ENCODE assay signal across 8 cellular contexts in genomic region chr10:32348297-32349198, GRCh38. TPM values are rescaled to one million over a fixed set of nuclear protein-coding genes. Genes with fewer than 3 reads are reported as not detected.
DNase-seq lines count a peak whose midpoint lies in the region; ATAC-seq and TF ChIP-seq lines count a peak whose summit lies in the region.

No MANE protein-coding gene starts in this region.

- TF ChIP-seq CTCF in SU-DHL-6 (IDR thresholded peaks at IDR 0.05; ENCODE audit: insufficient read depth, low read length, poor library complexity, severe bottlenecking) (no peak), esophagus muscularis mucosa (IDR thresholded peaks at IDR 0.05) (no peak), smooth muscle cell (IDR thresholded peaks at IDR 0.05; ENCODE audit: borderline replicate concordance, insufficient read depth, poor library complexity, severe bottlenecking) (no peak)

- intact Hi-C loops in esophagus muscularis mucosa (cut with DNase I): loop anchor here (5.0 to 10.0 kb wide), 3 partner anchors 91 to 291 kb away; partner anchors contain the start of gene KIF5B

- H3K27me3 ChIP-seq in SU-DHL-6 (ENCODE audit: low read length) (no peaks in the 10 kb centered on the region), esophagus muscularis mucosa (peaks cover 0 to 6% (median 0%) of the 10 kb centered on the region in 4 donors), smooth muscle cell (ENCODE audit: low read depth) (no peaks in the 10 kb centered on the region)

- TF ChIP-seq EP300 in esophagus muscularis mucosa (IDR thresholded peaks at IDR 0.05): no peak

- peaks cover 4% of the 10 kb centered on the region; the same call in 1 of the 2 replicates for H4K20me1 ChIP-seq in SU-DHL-6 (ENCODE audit: low read depth, low read length)
- H4K20me1 ChIP-seq in smooth muscle cell (ENCODE audit: low read depth): peaks cover 75% of the 10 kb centered on the region

- H3K36me3 ChIP-seq in SU-DHL-6 (ENCODE audit: low read length) (peaks cover 7% of the 10 kb centered on the region; the same call in 1 of the 2 replicates), esophagus muscularis mucosa (peaks cover 0 to 12% (median 0%) of the 10 kb centered on the region in 4 donors), smooth muscle cell (ENCODE audit: low read depth) (no peaks in the 10 kb centered on the region)

- peak overlapping the region; percentile 75 for H3K4me3 Mint-ChIP-seq in T-helper 1 cell treated with Interleukin-12 subunit alpha and Interleukin-12 subunit beta and Interleukin-4 antibody, amounts not matched to agents 30 μg/mL and 1 μg/mL, for 36 hours

- peak overlapping the region; percentile 62 for H3K27ac Mint-ChIP-seq in T-helper 1 cell treated with Interleukin-12 subunit alpha and Interleukin-12 subunit beta and Interleukin-4 antibody, amounts not matched to agents 30 μg/mL and 1 μg/mL, for 36 hours

- H3F3A ChIP-seq in SU-DHL-6 (ENCODE audit: insufficient read depth): peaks cover 10% of the 10 kb centered on the region
- no peaks in the 10 kb centered on the region for H3F3A ChIP-seq in smooth muscle cell (ENCODE audit: low read depth)

- 79% methylated on average over 18 of the region's 18 CpGs for WGBS in esophagus muscularis mucosa
- 52% methylated on average over 18 of the region's 18 CpGs for WGBS in smooth muscle cell (ENCODE audit: low lambda C conversion rate)

- H3K9ac ChIP-seq in SU-DHL-6 (ENCODE audit: low read length) (peak overlapping the region; percentile 100), smooth muscle cell (ENCODE audit: low read depth) (no peak overlapping the region)

- H3K9me3 ChIP-seq in SU-DHL-6 (ENCODE audit: insufficient read depth, low read length) (no peaks in the 10 kb centered on the region), esophagus muscularis mucosa (no peaks in the 10 kb centered on the region), smooth muscle cell (replicated peaks; ENCODE audit: low read depth) (no peaks in the 10 kb centered on the region)

- H3K27ac ChIP-seq in SU-DHL-6 (ENCODE audit: low read depth, low read length) (peak overlapping the region; percentile 25), esophagus muscularis mucosa (replicated peaks in 1 of 4) (peak overlapping the region in 2 of 4 donors; percentile 7 to 99), smooth muscle cell (ENCODE audit: low read depth) (peak overlapping the region; percentile 52)

- H3K9me3 Mint-ChIP-seq in T-helper 1 cell treated with Interleukin-12 subunit alpha and Interleukin-12 subunit beta and Interleukin-4 antibody, amounts not matched to agents 30 μg/mL and 1 μg/mL, for 36 hours: no peaks in the 10 kb centered on the region

- DNase-seq in T-helper 1 cell (no peak), esophagus muscularis mucosa (ENCODE audit: extremely low spot score) (no peak), smooth muscle cell (lab: John Stamatoyannopoulos, UW; ENCODE audit: unreplicated experiment) (no peak), H4 (ENCODE audit: low spot score) (no peak)
- DNase-seq in stimulated activated CD4-positive, alpha-beta T cell treated with anti-CD3 and anti-CD28 coated beads, Interleukin-4, amount 100 ng/mL, for 1 hour: no peak

- H3K9me2 ChIP-seq in SU-DHL-6 (replicated peaks; ENCODE audit: insufficient read depth, low read length): no peaks in the 10 kb centered on the region

- H3K4me1 ChIP-seq in esophagus muscularis mucosa: peaks cover 45 to 81% (median 72%) of the 10 kb centered on the region in 4 donors
- H3K4me1 ChIP-seq in smooth muscle cell (ENCODE audit: low read depth): peaks cover 16% of the 10 kb centered on the region

- H3K4me1 Mint-ChIP-seq in T-helper 1 cell treated with Interleukin-12 subunit alpha and Interleukin-12 subunit beta and Interleukin-4 antibody, amounts not matched to agents 30 μg/mL and 1 μg/mL, for 36 hours (ENCODE audit: low read depth): peaks cover 47% of the 10 kb centered on the region

- H3K36me3 Mint-ChIP-seq in T-helper 1 cell treated with Interleukin-12 subunit alpha and Interleukin-12 subunit beta and Interleukin-4 antibody, amounts not matched to agents 30 μg/mL and 1 μg/mL, for 36 hours (ENCODE audit: low read depth): peaks cover 18% of the 10 kb centered on the region

- H3K4me2 ChIP-seq in SU-DHL-6 (ENCODE audit: low read depth, low read length, poor library complexity, severe bottlenecking) (peak overlapping the region; percentile 81), smooth muscle cell (peak overlapping the region; percentile 96)

- H3K79me2 ChIP-seq in SU-DHL-6 (ENCODE audit: insufficient read depth, low read length): peaks cover 46% of the 10 kb centered on the region
- peaks cover 74% of the 10 kb centered on the region for H3K79me2 ChIP-seq in smooth muscle cell (ENCODE audit: low read depth)

- TF ChIP-seq POLR2A in esophagus muscularis mucosa (IDR thresholded peaks at IDR 0.05; ENCODE audit: low read depth): no peak

- no peaks in the 10 kb centered on the region for H3K27me3 Mint-ChIP-seq in T-helper 1 cell treated with Interleukin-12 subunit alpha and Interleukin-12 subunit beta and Interleukin-4 antibody, amounts not matched to agents 30 μg/mL and 1 μg/mL, for 36 hours (ENCODE audit: low read depth)

- no peak overlapping the region for H2AFZ ChIP-seq in SU-DHL-6 (ENCODE audit: low read depth, low read length, severe bottlenecking)
- H2AFZ ChIP-seq in smooth muscle cell (ENCODE audit: low read depth): no peak overlapping the region

- H3K4me3 ChIP-seq in SU-DHL-6 (ENCODE audit: insufficient read depth, low read length, poor library complexity, severe bottlenecking) (peak overlapping the region; percentile 73), esophagus muscularis mucosa (peak overlapping the region in 3 of 4 donors; percentile 82 to 95 (median 94)), smooth muscle cell (peak overlapping the region; percentile 88)

- ATAC-seq in HG03196 (IDR thresholded peaks at IDR 0.05; ENCODE audit: unreplicated experiment): no peak

RNA-seq across cellular contexts. Expression of gene EPC1, which starts 1.6 kb away (rescaled TPM):
- 10 to 100 TPM; 23.5 to 40.4 (median 35.2) TPM for total RNA-seq in esophagus muscularis mucosa
- total RNA-seq in smooth muscle cell: 52.1 TPM in 2 replicates
- 16.3 and 19.4 TPM in 2 replicates for polyA plus RNA-seq in smooth muscle cell
- 8.2 and 9.4 TPM in 2 replicates for total RNA-seq in H4 (2014; rRNA removed; shearing (Covaris generic))
